Comparison of ENCODE assay signal across 15 cellular contexts in the genomic region with DNA sequence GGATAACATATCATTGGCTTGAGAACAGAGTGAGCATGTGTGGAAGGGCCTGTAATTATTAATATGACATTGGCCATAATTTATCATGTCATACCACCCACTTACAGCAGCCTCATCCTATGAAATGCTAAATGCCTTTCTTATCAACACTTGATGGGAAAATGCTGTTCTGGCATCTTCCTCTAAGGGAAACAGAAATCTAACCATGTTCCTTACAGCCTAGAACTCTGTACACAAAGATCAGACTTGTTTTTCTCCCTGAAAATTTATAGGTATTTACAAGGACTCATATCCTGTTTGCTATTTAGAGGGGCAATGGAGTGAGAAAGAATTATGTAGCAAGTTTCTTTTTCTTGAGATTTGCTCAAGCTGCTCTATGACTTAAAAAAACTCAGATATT.
DNase-seq lines count a peak whose midpoint lies in the region; ATAC-seq and TF ChIP-seq lines count a peak whose summit lies in the region.
"Had no signal": no experiment of that assay in that cellular context is flagged by ENCODE, and none has a peak within 500 bp of the region (broad histone marks: within the 10 kb centered on the region; RNA-seq: fewer than 3 reads in every experiment).

No MANE protein-coding gene starts in this region.

- H2AK5ac ChIP-seq in mesenchymal stem cell (ENCODE audit: low read length, severe bottlenecking) = no peak overlapping the region

- peaks cover 0 to 6% of the 10 kb centered on the region in 2 experiments for H3K27me3 ChIP-seq in mesenchymal stem cell (ENCODE audit: control insufficient read depth in 1 of 2, insufficient read depth in 1 of 2, low read length in 2 of 2)
- no peaks in the 10 kb centered on the region for H3K27me3 ChIP-seq in uterus
- H3K27me3 ChIP-seq: BLaER1 treated with 17β-estradiol and CSF1 and Interleukin-3, amounts not matched to agents 10 nM and 100 nM had no signal

- peak; percentile 27 for DNase-seq in fibroblast of pulmonary artery (ENCODE audit: low read depth)
- DNase-seq in mesenchymal stem cell = peak; percentile 76
- DNase-seq in uterus = no peak
- DNase-seq in activated CD8-positive, alpha-beta memory T cell treated with anti-CD3 and anti-CD28 coated beads, Interleukin-2, amount 50 U/mL, for 4 hours = no peak
- no peak for DNase-seq in Right ventricle myocardium superior
- DNase-seq: ACHN; CD4-positive, CD25-positive, alpha-beta regulatory T cell; DMS53; GF-D8; GM23248; H7; IMR-90 had no signal

- H3K18ac ChIP-seq in mesenchymal stem cell (ENCODE audit: low read depth in 1 of 2, low read length in 2 of 2) = peak overlapping the region in 1 of 2 experiments; percentile 33

- no peak overlapping the region for H3K23ac ChIP-seq in mesenchymal stem cell (ENCODE audit: low read length in 2 of 2)

- TF ChIP-seq CTCF in VCaP (conservative IDR thresholded peaks at IDR 0.05) (no peak), fibroblast of pulmonary artery (IDR thresholded peaks at IDR 0.05; ENCODE audit: low read length, missing control alignments) (no peak), uterus (IDR thresholded peaks at IDR 0.05) (no peak)

- no peak overlapping the region for H2AFZ ChIP-seq in mesenchymal stem cell (ENCODE audit: low read depth, low read length)
- H2AFZ ChIP-seq: GM23248 had no signal

- no peak overlapping the region for H4K8ac ChIP-seq in mesenchymal stem cell (ENCODE audit: low read length)

- no peak overlapping the region for H3K4me2 ChIP-seq in mesenchymal stem cell (ENCODE audit: low read length, poor library complexity, severe bottlenecking)
- H3K4me2 ChIP-seq: BLaER1 treated with 17β-estradiol and CSF1 and Interleukin-3, amounts not matched to agents 10 nM and 100 nM had no signal

- H3K9ac ChIP-seq in mesenchymal stem cell (ENCODE audit: low read length) = no peak overlapping the region
- H3K9ac ChIP-seq: BLaER1 treated with 17β-estradiol and CSF1 and Interleukin-3, amounts not matched to agents 10 nM and 100 nM; GM23248 had no signal

- H3K9me3 ChIP-seq in mesenchymal stem cell (ENCODE audit: control insufficient read depth, low read length) = no peaks in the 10 kb centered on the region
- H3K9me3 ChIP-seq in uterus = no peaks in the 10 kb centered on the region
- H3K9me3 ChIP-seq: BLaER1 treated with 17β-estradiol and CSF1 and Interleukin-3, amounts not matched to agents 10 nM and 100 nM had no signal

- peak overlapping the region; percentile 11 for H2BK120ac ChIP-seq in mesenchymal stem cell (ENCODE audit: low read depth, low read length)

- no peak overlapping the region for H2BK12ac ChIP-seq in mesenchymal stem cell (ENCODE audit: low read length in 2 of 2)

- H4K91ac ChIP-seq in mesenchymal stem cell (ENCODE audit: low read length) = no peak overlapping the region

- intact Hi-C loops in uterus (cut with DNase I; ENCODE audit: low total_unique reads) = no loop called here
- intact Hi-C loops in Right ventricle myocardium superior (cut with DNase I) = no loop called here

- no peaks in the 10 kb centered on the region for H3K79me1 ChIP-seq in mesenchymal stem cell (replicated peaks; ENCODE audit: low read length, poor library complexity, severe bottlenecking)

- H3K4me3 ChIP-seq in fibroblast of pulmonary artery (replicated peaks; ENCODE audit: low read depth, low read length) (no peak overlapping the region), mesenchymal stem cell (ENCODE audit: insufficient read depth in 1 of 2, low read depth in 1 of 2, low read length in 2 of 2) (no peak overlapping the region), uterus (no peak overlapping the region)
- H3K4me3 ChIP-seq: BLaER1 treated with 17β-estradiol and CSF1 and Interleukin-3, amounts not matched to agents 10 nM and 100 nM; GM23248 had no signal

- no peaks in the 10 kb centered on the region for H3K4me1 ChIP-seq in mesenchymal stem cell (ENCODE audit: control insufficient read depth, insufficient read depth, low read depth, low read length)
- H3K4me1 ChIP-seq in uterus = peaks cover 0 to 12% of the 10 kb centered on the region in 2 donors
- H3K4me1 ChIP-seq: BLaER1 treated with 17β-estradiol and CSF1 and Interleukin-3, amounts not matched to agents 10 nM and 100 nM had no signal

- H3K14ac ChIP-seq in mesenchymal stem cell (ENCODE audit: low read length in 2 of 2) = no peak overlapping the region

- no peak overlapping the region for H3K4ac ChIP-seq in mesenchymal stem cell (ENCODE audit: low read depth in 1 of 2, low read length in 2 of 2)

- H3K27ac ChIP-seq in VCaP = peak overlapping the region; percentile 16
- no peak overlapping the region for H3K27ac ChIP-seq in mesenchymal stem cell (ENCODE audit: low read length, poor library complexity, severe bottlenecking)
- peak overlapping the region; percentile 53 to 66 for H3K27ac ChIP-seq in uterus
- H3K27ac ChIP-seq: BLaER1 treated with 17β-estradiol and CSF1 and Interleukin-3, amounts not matched to agents 10 nM and 100 nM; GM23248 had no signal

- H3K36me3 ChIP-seq in mesenchymal stem cell (ENCODE audit: control insufficient read depth in 1 of 2, insufficient read depth in 2 of 2, low read depth in 1 of 2, low read length in 2 of 2) (no peaks in the 10 kb centered on the region), uterus (no peaks in the 10 kb centered on the region)
- H3K36me3 ChIP-seq: BLaER1 treated with 17β-estradiol and CSF1 and Interleukin-3, amounts not matched to agents 10 nM and 100 nM had no signal

- ATAC-seq in GM18519 (IDR thresholded peaks at IDR 0.05; ENCODE audit: low FRiP score, unreplicated experiment) (no peak), Right ventricle myocardium superior (ENCODE audit: poor library complexity) (no peak)

- no peak overlapping the region for H2BK5ac ChIP-seq in mesenchymal stem cell (ENCODE audit: low read depth, low read length, poor library complexity, severe bottlenecking)

- H2BK15ac ChIP-seq in mesenchymal stem cell (ENCODE audit: low read depth, poor library complexity, severe bottlenecking) = no peak overlapping the region

- TF ChIP-seq POLR2A in uterus (IDR thresholded peaks at IDR 0.05) = no peak

Comparison
In these comparisons a context has a peak if more than half of its experiments do, and no peak if none do; other contexts are left out.
1. DNase-seq: peak in fibroblast of pulmonary artery (single experiment) and mesenchymal stem cell (single experiment); none in uterus (0 of 2), activated CD8-positive, alpha-beta memory T cell treated with anti-CD3 and anti-CD28 coated beads, Interleukin-2, amount 50 U/mL, for 4 hours (single experiment) and Right ventricle myocardium superior (single experiment).